ENCODE assay signal across 28 cellular contexts in genomic region chr4:179536694-179537093, GRCh38.
"Had no signal": no experiment of that assay in that cellular context is flagged by ENCODE, and none has a peak within 500 bp of the region (broad histone marks: within the 10 kb centered on the region; RNA-seq: fewer than 3 reads in every experiment).

No MANE protein-coding gene starts in this region.

- ATAC-seq: activated CD4-positive, CD25-positive, alpha-beta regulatory T cell treated with anti-CD3 and anti-CD28 coated beads, Interleukin-2, amount 50 U/mL, for 24 hours; activated CD8-positive, alpha-beta memory T cell treated with anti-CD3 and anti-CD28 coated beads, Interleukin-2, amount 10 ng/mL, durations not matched to agents 7 days and 5 days; activated CD8-positive, alpha-beta T cell treated with anti-CD3 and anti-CD28 coated beads, Interleukin-2, amount 10 ng/mL, durations not matched to agents 7 days and 5 days; activated naive CD4-positive, alpha-beta T cell treated with anti-CD3 and anti-CD28 coated beads, Interleukin-2, amount 50 U/mL, for 72 hours; activated naive CD8-positive, alpha-beta T cell treated with anti-CD3 and anti-CD28 coated beads, Interleukin-2, amount 50 U/mL, for 24 hours; body of pancreas; T-cell had no signal

- H3K4me3 ChIP-seq: ascending aorta, body of pancreas had no signal

- H3K36me3 Mint-ChIP-seq: activated CD8-positive, alpha-beta memory T cell treated with anti-CD3 and anti-CD28 coated beads, Interleukin-2, amount 10 ng/mL, durations not matched to agents 7 days and 5 days; activated naive CD4-positive, alpha-beta T cell treated with anti-CD3 and anti-CD28 coated beads, Interleukin-2, amount 50 U/mL, for 72 hours; T-cell had no signal

- H3K27me3 ChIP-seq: ascending aorta, body of pancreas had no signal

- H3K27me3 Mint-ChIP-seq: activated CD8-positive, alpha-beta memory T cell treated with anti-CD3 and anti-CD28 coated beads, Interleukin-2, amount 10 ng/mL, durations not matched to agents 7 days and 5 days; activated naive CD8-positive, alpha-beta T cell treated with anti-CD3 and anti-CD28 coated beads, Interleukin-2, amount 50 U/mL, for 24 hours; activated T-cell treated with anti-CD3 and anti-CD28 coated beads, Interleukin-2, amount 50 U/mL, for 24 hours; T-cell had no signal

- H3K4me3 Mint-ChIP-seq: activated CD8-positive, alpha-beta memory T cell treated with anti-CD3 and anti-CD28 coated beads, Interleukin-2, amount 10 ng/mL, durations not matched to agents 7 days and 5 days; activated CD8-positive, alpha-beta T cell treated with anti-CD3 and anti-CD28 coated beads, Interleukin-2, amount 10 ng/mL, durations not matched to agents 7 days and 5 days; activated naive CD8-positive, alpha-beta T cell treated with anti-CD3 and anti-CD28 coated beads, Interleukin-2, amount 50 U/mL, for 24 hours; activated T-cell treated with anti-CD3 and anti-CD28 coated beads, Interleukin-2, amount 50 U/mL, for 24 hours; activated T-helper 1 cell treated with anti-CD3 and anti-CD28 coated beads, Interleukin-12 subunit alpha, Interleukin-12 subunit beta, Interleukin-2, Interleukin-4 antibody, amounts not matched to agents 30 ng/mL and 10 ng/mL and 1 ng/mL, durations not matched to agents 14 hours and 24 hours and 36 hours; T-cell had no signal

- DNase-seq: activated CD4-positive, alpha-beta T cell treated with anti-CD3 and anti-CD28 coated beads for 48 hours; activated CD4-positive, alpha-beta T cell treated with anti-CD3 and anti-CD28 coated beads, Interleukin-2, amount 50 U/mL, for 4 hours; activated CD8-positive, alpha-beta memory T cell treated with anti-CD3 and anti-CD28 coated beads, Interleukin-2, amount 10 ng/mL, durations not matched to agents 7 days and 5 days; activated CD8-positive, alpha-beta T cell treated with anti-CD3 and anti-CD28 coated beads, Interleukin-2, amount 10 ng/mL, durations not matched to agents 7 days and 5 days; activated effector memory CD4-positive, alpha-beta T cell treated with Interleukin-2 at 50 U/mL for 16 hours; activated naive CD4-positive, alpha-beta T cell treated with Interleukin-2 at 50 U/mL for 16 hours; activated naive CD8-positive, alpha-beta T cell treated with anti-CD3 and anti-CD28 coated beads, Interleukin-2, amount 50 U/mL, for 24 hours; activated T-cell treated with anti-CD3 and anti-CD28 coated beads, Interleukin-2, amount 50 U/mL, for 24 hours; amniotic stem cell; body of pancreas; central memory CD4-positive, alpha-beta T cell; Kasumi-1; KBM-7; NCI-H1105 treated with DMSO at 0.1 percent for 48 hours; NCI-H1436 treated with DMSO at 0.1 percent for 48 hours; NCI-H187; NCI-H2081; NCI-H510A treated with DMSO at 0.1 percent for 48 hours; NCI-H69; SIG-M5; T-cell; T-helper 2 cell; T1000; WERI-Rb-1 had no signal

- H3K36me3 ChIP-seq: ascending aorta, WERI-Rb-1 had no signal

- H3K4me1 Mint-ChIP-seq: activated CD8-positive, alpha-beta memory T cell treated with anti-CD3 and anti-CD28 coated beads, Interleukin-2, amount 10 ng/mL, durations not matched to agents 7 days and 5 days; activated naive CD8-positive, alpha-beta T cell treated with anti-CD3 and anti-CD28 coated beads, Interleukin-2, amount 50 U/mL, for 24 hours; T-cell had no signal

- H3K27ac Mint-ChIP-seq: activated CD8-positive, alpha-beta memory T cell treated with anti-CD3 and anti-CD28 coated beads, Interleukin-2, amount 10 ng/mL, durations not matched to agents 7 days and 5 days; activated CD8-positive, alpha-beta T cell treated with anti-CD3 and anti-CD28 coated beads, Interleukin-2, amount 10 ng/mL, durations not matched to agents 7 days and 5 days; activated naive CD4-positive, alpha-beta T cell treated with anti-CD3 and anti-CD28 coated beads, Interleukin-2, amount 50 U/mL, for 72 hours; activated naive CD8-positive, alpha-beta T cell treated with anti-CD3 and anti-CD28 coated beads, Interleukin-2, amount 50 U/mL, for 24 hours; activated T-cell treated with anti-CD3 and anti-CD28 coated beads, Interleukin-2, amount 50 U/mL, for 24 hours; activated T-helper 1 cell treated with anti-CD3 and anti-CD28 coated beads, Interleukin-12 subunit alpha, Interleukin-12 subunit beta, Interleukin-2, Interleukin-4 antibody, amounts not matched to agents 30 ng/mL and 10 ng/mL and 1 ng/mL, durations not matched to agents 14 hours and 24 hours and 36 hours; T-cell had no signal
